In the genomic region with DNA sequence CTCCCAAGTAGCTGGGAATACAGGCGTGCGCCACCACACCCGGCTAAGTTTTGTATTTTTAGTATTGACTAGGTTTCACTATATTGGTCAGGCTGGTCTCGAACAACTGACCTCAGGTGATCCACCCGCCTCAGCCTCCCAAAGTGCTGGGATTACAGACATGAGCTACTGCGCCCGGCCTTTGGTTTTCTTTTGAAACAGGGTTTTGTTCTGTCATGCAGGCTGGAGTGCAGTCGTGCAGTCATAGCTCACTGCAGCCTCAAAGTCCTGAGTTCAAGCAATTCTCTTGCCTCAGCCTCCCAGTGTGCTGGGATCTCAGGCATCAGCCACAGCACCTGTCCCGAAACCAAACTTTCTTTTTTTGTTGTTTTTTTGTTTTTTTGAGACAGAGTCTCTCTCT, we compare ENCODE assay signal across 30 cellular contexts. TPM values are rescaled to one million over a fixed set of nuclear protein-coding genes. Genes with fewer than 3 reads are reported as not detected.
"Had no signal": no experiment of that assay in that cellular context is flagged by ENCODE, and none has a peak within 500 bp of the region (broad histone marks: within the 10 kb centered on the region; RNA-seq: fewer than 3 reads in every experiment).

No MANE protein-coding gene starts in this region.

- FAIRE-seq: astrocyte, bronchial epithelial cell had no signal

- DNase-seq: activated effector memory CD4-positive, alpha-beta T cell treated with anti-CD3 and anti-CD28 coated beads, Interleukin-2, amount 50 U/mL, for 16 hours; activated effector memory CD4-positive, alpha-beta T cell treated with Interleukin-2 at 50 U/mL for 16 hours; activated gamma-delta T cell; activated gamma-delta T cell treated with Interleukin-2 at 50 U/mL for 16 hours; activated naive CD4-positive, alpha-beta T cell; activated naive CD4-positive, alpha-beta T cell treated with anti-CD3 and anti-CD28 coated beads for 36 hours; activated naive CD4-positive, alpha-beta T cell treated with anti-CD3 and anti-CD28 coated beads, Interleukin-2, amount 10 ng/mL, durations not matched to agents 7 days and 5 days; activated naive CD4-positive, alpha-beta T cell treated with anti-CD3 and anti-CD28 coated beads, Interleukin-2, amount 50 U/mL, for 16 hours; activated naive CD4-positive, alpha-beta T cell treated with Interleukin-2 at 50 U/mL for 16 hours; activated naive CD8-positive, alpha-beta T cell treated with anti-CD3 and anti-CD28 coated beads for 36 hours; activated naive CD8-positive, alpha-beta T cell treated with anti-CD3 and anti-CD28 coated beads, Interleukin-2, amount 10 ng/mL, durations not matched to agents 7 days and 5 days; activated naive CD8-positive, alpha-beta T cell treated with anti-CD3 and anti-CD28 coated beads, Interleukin-2, amount 50 U/mL, for 24 hours; activated T-cell treated with anti-CD3 and anti-CD28 coated beads, Interleukin-2, amount 50 U/mL, for 1 hour; activated T-cell treated with anti-CD3 and anti-CD28 coated beads, Interleukin-2, amount 50 U/mL, for 24 hours; activated T-cell treated with anti-CD3 and anti-CD28 coated beads, Interleukin-2, amount 50 U/mL, for 4 hours; activated T-cell treated with anti-CD3 and anti-CD28 coated beads, Interleukin-2, amount 50 U/mL, for 48 hours; activated T-cell treated with anti-CD3 and anti-CD28 coated beads, Interleukin-2, amount 50 U/mL, for 72 hours; adrenal gland; amniotic stem cell; amygdala; anterior cingulate cortex; aorta; body of pancreas; brain microvascular endothelial cell; caudate nucleus; central memory CD4-positive, alpha-beta T cell; cerebellar nuclear complex had no signal

RNA-seq across cellular contexts. Expression of gene GDPD1, which starts 39.7 kb away (rescaled TPM):
- total RNA-seq: ascending aorta had no signal
